ENCODE assay signal across 9 cellular contexts in the genomic region with DNA sequence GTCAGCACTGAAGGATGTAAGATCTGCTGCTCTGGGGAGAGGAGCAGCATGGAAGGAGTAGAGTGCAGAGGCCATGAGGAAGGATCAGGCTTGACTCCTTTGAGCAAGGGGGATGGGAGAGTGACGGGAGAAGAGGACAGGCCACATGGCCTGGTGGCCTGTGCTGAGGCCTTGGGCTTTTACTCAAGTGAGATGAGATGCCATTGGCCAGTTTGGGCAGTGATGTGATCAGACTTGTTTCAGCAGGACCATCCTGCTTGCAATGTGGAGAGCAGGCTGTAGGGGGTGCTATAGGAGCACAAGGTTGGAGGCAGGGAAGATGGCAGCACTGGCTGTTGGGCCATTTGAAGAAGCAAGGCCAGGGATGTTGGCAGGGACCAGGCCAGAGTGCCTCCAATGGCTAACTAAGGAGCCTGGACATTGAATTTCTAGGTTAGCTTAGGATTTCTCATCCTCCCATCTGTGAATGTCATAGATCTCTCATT. TPM values are rescaled to one million over a fixed set of nuclear protein-coding genes. Genes with fewer than 3 reads are reported as not detected.
A peak's percentile ranks its signal among the peaks of the same experiment; 100 is the strongest.
DNase-seq lines count a peak whose midpoint lies in the region; ATAC-seq and TF ChIP-seq lines count a peak whose summit lies in the region.
"Had no signal": no experiment of that assay in that cellular context is flagged by ENCODE, and none has a peak within 500 bp of the region (broad histone marks: within the 10 kb centered on the region; RNA-seq: fewer than 3 reads in every experiment).

No MANE protein-coding gene starts in this region.

- no peaks in the 10 kb centered on the region for H3K9me3 Mint-ChIP-seq in activated CD4-positive, alpha-beta memory T cell treated with anti-CD3 and anti-CD28 coated beads, Interleukin-2, amount 10 ng/mL, durations not matched to agents 7 days and 5 days

- CTCF ChIA-PET in activated CD4-positive, alpha-beta memory T cell treated with anti-CD3 and anti-CD28 coated beads, Interleukin-2, amount 10 ng/mL, durations not matched to agents 7 days and 5 days (lab: Charles Lee) = no interaction called here

- no peaks in the 10 kb centered on the region for H3K27me3 ChIP-seq in Loucy (ENCODE audit: insufficient read depth, low read length, poor library complexity, severe bottlenecking)

- no peak overlapping the region for H3K9ac ChIP-seq in Loucy (ENCODE audit: low read depth, low read length, poor library complexity, severe bottlenecking)

- H4K20me1 ChIP-seq in Loucy (ENCODE audit: insufficient read depth, low read length, poor library complexity, severe bottlenecking) = no peaks in the 10 kb centered on the region

- no peak overlapping the region for H3K4me2 ChIP-seq in Loucy (ENCODE audit: low read depth, low read length, poor library complexity, severe bottlenecking)

- H3K9me3 ChIP-seq in Loucy (ENCODE audit: insufficient read depth, low read depth, low read length) = no peaks in the 10 kb centered on the region

- no peak overlapping the region for H3K27ac Mint-ChIP-seq in activated CD4-positive, alpha-beta memory T cell treated with anti-CD3 and anti-CD28 coated beads, Interleukin-2, amount 10 ng/mL, durations not matched to agents 7 days and 5 days

- H3K36me3 ChIP-seq in Loucy (ENCODE audit: insufficient read depth, low read length) = peaks cover 19% of the 10 kb centered on the region

- H3K4me3 Mint-ChIP-seq in activated CD4-positive, alpha-beta memory T cell treated with anti-CD3 and anti-CD28 coated beads, Interleukin-2, amount 10 ng/mL, durations not matched to agents 7 days and 5 days = no peak overlapping the region

- H3K27me3 Mint-ChIP-seq in activated CD4-positive, alpha-beta memory T cell treated with anti-CD3 and anti-CD28 coated beads, Interleukin-2, amount 10 ng/mL, durations not matched to agents 7 days and 5 days = peaks cover 2% of the 10 kb centered on the region

- TF ChIP-seq CTCF in Loucy (conservative IDR thresholded peaks at IDR 0.05; ENCODE audit: low read length) = peak; percentile 82
- peak; percentile 49 for TF ChIP-seq CTCF in fibroblast of pulmonary artery (IDR thresholded peaks at IDR 0.05; ENCODE audit: low read length, missing control alignments)

- peaks cover 18% of the 10 kb centered on the region for H3K36me3 Mint-ChIP-seq in activated CD4-positive, alpha-beta memory T cell treated with anti-CD3 and anti-CD28 coated beads, Interleukin-2, amount 10 ng/mL, durations not matched to agents 7 days and 5 days (ENCODE audit: low read depth)

- no peaks in the 10 kb centered on the region for H3K9me2 ChIP-seq in Loucy (replicated peaks; ENCODE audit: low read depth, low read length)

- peaks cover 5% of the 10 kb centered on the region for H3K4me1 Mint-ChIP-seq in activated CD4-positive, alpha-beta memory T cell treated with anti-CD3 and anti-CD28 coated beads, Interleukin-2, amount 10 ng/mL, durations not matched to agents 7 days and 5 days

- H2AFZ ChIP-seq in Loucy (ENCODE audit: low read length) = no peak overlapping the region

- no peak for ATAC-seq in GM18498 (IDR thresholded peaks at IDR 0.05; ENCODE audit: unreplicated experiment)
- ATAC-seq in HG02870 (IDR thresholded peaks at IDR 0.05; ENCODE audit: unreplicated experiment) = no peak

- POLR2A ChIA-PET in activated CD4-positive, alpha-beta memory T cell treated with anti-CD3 and anti-CD28 coated beads, Interleukin-2, amount 10 ng/mL, durations not matched to agents 7 days and 5 days (lab: Charles Lee) = no interaction called here

- H3K4me1 ChIP-seq in Loucy (ENCODE audit: insufficient read depth, low read length, poor library complexity, severe bottlenecking) = no peaks in the 10 kb centered on the region

- H3K79me2 ChIP-seq in Loucy (ENCODE audit: insufficient read depth, low read length) = no peaks in the 10 kb centered on the region

- no peaks in the 10 kb centered on the region for H3F3A ChIP-seq in Loucy (ENCODE audit: low read depth)

- H3K4me3 ChIP-seq in Loucy (ENCODE audit: low read length, poor library complexity, severe bottlenecking) (no peak overlapping the region), fibroblast of pulmonary artery (replicated peaks; ENCODE audit: low read depth, low read length) (no peak overlapping the region)
- H3K4me3 ChIP-seq: SK-N-MC had no signal

- DNase-seq in EL (peak; percentile 26), fibroblast of pulmonary artery (ENCODE audit: low read depth) (peak; percentile 32), hippocampal formation (lab: John Stamatoyannopoulos, UW) (no peak)
- DNase-seq in activated CD4-positive, alpha-beta memory T cell treated with anti-CD3 and anti-CD28 coated beads, Interleukin-2, amount 10 ng/mL, durations not matched to agents 7 days and 5 days = peak; percentile 66
- peak; percentile 15 to 22 for DNase-seq in stimulated activated CD4-positive, alpha-beta T cell treated with anti-CD3 and anti-CD28 coated beads, Interleukin-1b, Interleukin-23, amount 100 ng/mL, for 4 hours (ENCODE audit: low read depth in 2 of 2)

RNA-seq across cellular contexts. Expression of gene FGF23, which starts 23.6 kb away (rescaled TPM):
- not detected for total RNA-seq in activated CD4-positive, alpha-beta memory T cell treated with anti-CD3 and anti-CD28 coated beads, Interleukin-2, amount 10 ng/mL, durations not matched to agents 7 days and 5 days

RNA-seq across cellular contexts. Expression of gene TIGAR, which starts 34.9 kb away (rescaled TPM):
- total RNA-seq in activated CD4-positive, alpha-beta memory T cell treated with anti-CD3 and anti-CD28 coated beads, Interleukin-2, amount 10 ng/mL, durations not matched to agents 7 days and 5 days = 10 to 100 TPM; 11.8 to 12.8 TPM

Comparison
In these comparisons a context has a peak if more than half of its experiments do, and no peak if none do; other contexts are left out.
1. DNase-seq: peak in EL (single experiment), activated CD4-positive, alpha-beta memory T cell treated with anti-CD3 and anti-CD28 coated beads, Interleukin-2, amount 10 ng/mL, durations not matched to agents 7 days and 5 days (single experiment), fibroblast of pulmonary artery (single experiment) and stimulated activated CD4-positive, alpha-beta T cell treated with anti-CD3 and anti-CD28 coated beads, Interleukin-1b, Interleukin-23, amount 100 ng/mL, for 4 hours (2 of 2); none in hippocampal formation (0 of 2).